ENCODE assay signal across 1 cellular context in genomic region chr19:4714016-4714415, GRCh38.
TF ChIP-seq lines count a peak whose summit lies in the region.

No MANE protein-coding gene starts in this region.

TF ChIP-seq in HCT116, 20 proteins besides CTCF, POLR2A, EP300 and RAD21 (continued from another document):
- no peak for TF ChIP-seq REST (IDR thresholded peaks at IDR 0.05; ENCODE audit: low read depth)
TF ChIP-seq in HCT116: peak in this region for 0.
